Comparison of ENCODE assay signal across 6 cellular contexts in the genomic region with DNA sequence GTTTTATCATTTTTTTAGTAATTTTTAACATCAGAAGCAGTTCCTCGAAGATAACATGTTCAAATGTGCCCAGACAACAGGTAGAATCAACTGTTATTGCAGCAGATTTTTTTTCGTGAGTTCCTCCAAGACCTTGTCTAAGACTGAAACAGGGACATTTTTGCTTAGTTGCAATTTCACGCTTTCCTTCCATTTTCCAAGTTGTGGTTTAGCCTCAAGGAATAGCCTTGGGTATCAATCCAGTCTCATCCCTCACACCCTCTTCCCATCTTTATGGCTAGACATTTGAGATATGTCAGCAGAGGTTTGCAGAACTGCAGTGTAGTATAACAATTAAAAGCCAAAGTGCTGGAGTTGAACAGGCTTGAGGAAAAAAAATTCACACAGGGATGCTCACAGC.
"Had no signal": no experiment of that assay in that cellular context is flagged by ENCODE, and none has a peak within 500 bp of the region (broad histone marks: within the 10 kb centered on the region; RNA-seq: fewer than 3 reads in every experiment).

No MANE protein-coding gene starts in this region.

- H3K27ac ChIP-seq: HL-60, KMS-11 had no signal

- DNase-seq: IMR-90, KBM-7, KG1 had no signal

- FAIRE-seq: HTR-8/SVneo had no signal

- H3K4me2 ChIP-seq: KMS-11 had no signal

- H3K9ac ChIP-seq: KMS-11 had no signal
